Comparison of ENCODE assay signal across 1 cellular context in the genomic region with DNA sequence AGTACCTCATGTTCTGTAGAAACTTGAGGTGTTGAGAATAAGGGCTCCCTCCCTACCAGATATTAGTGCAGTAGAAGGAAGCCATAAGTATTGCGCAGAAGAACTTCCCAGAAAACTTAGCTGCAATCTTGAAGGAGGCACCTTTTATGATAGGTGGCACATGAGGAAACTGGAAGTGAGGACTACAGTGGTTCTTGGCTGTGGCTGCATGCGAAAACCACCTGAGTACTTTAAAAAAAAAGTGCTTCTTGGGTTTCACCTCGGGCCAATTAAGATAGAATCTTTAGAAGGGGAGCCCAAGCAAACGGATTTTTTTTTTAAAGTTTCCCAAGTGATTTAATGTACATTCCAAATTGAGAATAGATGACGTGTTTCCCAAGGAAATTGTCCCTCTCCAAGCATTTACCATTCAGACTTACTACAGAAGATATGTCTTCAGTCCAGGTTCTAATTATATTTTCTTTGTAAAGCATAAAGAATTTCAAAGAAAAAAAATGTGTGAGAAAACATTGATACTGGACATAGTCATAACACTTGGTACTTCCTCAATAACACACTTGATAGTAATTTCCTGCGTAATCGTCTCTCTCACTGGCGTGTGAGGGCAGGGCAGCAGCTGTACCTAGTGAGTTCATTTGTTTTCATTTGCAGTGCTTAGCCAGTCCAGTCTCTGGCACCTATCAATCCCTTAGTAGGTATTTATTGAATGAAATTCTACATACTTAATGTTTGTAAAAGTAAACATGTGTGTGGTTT.
TF ChIP-seq lines count a peak whose summit lies in the region.

No MANE protein-coding gene starts in this region.

TF ChIP-seq in IMR-90, 13 proteins besides CTCF, POLR2A, EP300 and RAD21:
- no peak for TF ChIP-seq RFX5 (IDR thresholded peaks at IDR 0.05; ENCODE audit: low read depth, low read length)
